In genomic region chr9:95008151-95008771, GRCh38 we compare ENCODE assay signal across 1 cellular context.
TF ChIP-seq lines count a peak whose summit lies in the region.

No MANE protein-coding gene starts in this region.

TF ChIP-seq in HepG2, 621 proteins besides CTCF, POLR2A, EP300 and RAD21 (continued from another document and continues in another):
- TF ChIP-seq THRA (CRISPR knock-in tag; IDR thresholded peaks at IDR 0.05; ENCODE audit: borderline replicate concordance) (peak; percentile 67; the same call in 1 of the 2 replicates), KDM4B (CRISPR knock-in tag; IDR thresholded peaks at IDR 0.05) (no peak), ZBTB4 (CRISPR knock-in tag; IDR thresholded peaks at IDR 0.05; ENCODE audit: borderline replicate concordance) (0 out of 2 replicates have a peak, but pooled peaks have one; percentile 49), ZMYM3 (CRISPR knock-in tag; IDR thresholded peaks at IDR 0.05) (peak; percentile 23; the same call in 1 of the 2 replicates), ZNF460 (CRISPR knock-in tag; IDR thresholded peaks at IDR 0.05; ENCODE audit: borderline replicate concordance) (peak; percentile 30; the same call in 1 of the 2 replicates), TGIF2 (CRISPR knock-in tag; IDR thresholded peaks at IDR 0.05) (0 out of 2 replicates have a peak, but pooled peaks have one; percentile 37), ZBTB40 (IDR thresholded peaks at IDR 0.05) (no peak), ZBTB40 (CRISPR knock-in tag; IDR thresholded peaks at IDR 0.05) (peak; percentile 50; the same call in 1 of the 2 replicates), IRF2 (CRISPR knock-in tag; IDR thresholded peaks at IDR 0.05) (peak; percentile 70), ZSCAN21 (CRISPR knock-in tag; IDR thresholded peaks at IDR 0.05; ENCODE audit: borderline replicate concordance) (0 out of 2 replicates have a peak, but pooled peaks have one; percentile 36), PPARG (CRISPR knock-in tag; conservative IDR thresholded peaks at IDR 0.05) (0 out of 2 replicates have a peak, but pooled peaks have one; percentile 40), DMTF1 (CRISPR knock-in tag; IDR thresholded peaks at IDR 0.05) (no peak), NCOA2 (CRISPR knock-in tag; IDR thresholded peaks at IDR 0.05) (peak; percentile 65; the same call in 1 of the 2 replicates), ZNF570 (CRISPR knock-in tag; IDR thresholded peaks at IDR 0.05; ENCODE audit: borderline replicate concordance) (no peak), NR2F2 (IDR thresholded peaks at IDR 0.05; ENCODE audit: borderline replicate concordance, low read depth) (peak; percentile 93), TFAP4 (IDR thresholded peaks at IDR 0.05; ENCODE audit: borderline replicate concordance, low read depth) (peak; percentile 76), ZNF687 (CRISPR knock-in tag; IDR thresholded peaks at IDR 0.05) (peak; percentile 25; the same call in 1 of the 2 replicates), SIN3A (IDR thresholded peaks at IDR 0.05; ENCODE audit: borderline replicate concordance, low read depth, low read length) (no peak), IKZF5 (CRISPR knock-in tag; IDR thresholded peaks at IDR 0.05) (peak; percentile 79), HHEX (CRISPR knock-in tag; IDR thresholded peaks at IDR 0.05) (0 out of 2 replicates have a peak, but pooled peaks have one; percentile 50), RXRA (CRISPR knock-in tag; IDR thresholded peaks at IDR 0.05) (peak; percentile 78; the same call in 1 of the 2 replicates), PATZ1 (CRISPR knock-in tag; IDR thresholded peaks at IDR 0.05) (peak; percentile 95), TOPORS (CRISPR knock-in tag; IDR thresholded peaks at IDR 0.05) (0 out of 2 replicates have a peak, but pooled peaks have one; percentile 1), ZNF816 (CRISPR knock-in tag; IDR thresholded peaks at IDR 0.05; ENCODE audit: borderline replicate concordance) (no peak), POLR2AphosphoS5 (IDR thresholded peaks at IDR 0.05; ENCODE audit: low read depth, low read length) (peak; percentile 33; the same call in 1 of the 2 replicates), KAT7 (CRISPR knock-in tag; IDR thresholded peaks at IDR 0.05; ENCODE audit: borderline replicate concordance) (no peak)
